ENCODE assay signal across 8 cellular contexts in the genomic region with DNA sequence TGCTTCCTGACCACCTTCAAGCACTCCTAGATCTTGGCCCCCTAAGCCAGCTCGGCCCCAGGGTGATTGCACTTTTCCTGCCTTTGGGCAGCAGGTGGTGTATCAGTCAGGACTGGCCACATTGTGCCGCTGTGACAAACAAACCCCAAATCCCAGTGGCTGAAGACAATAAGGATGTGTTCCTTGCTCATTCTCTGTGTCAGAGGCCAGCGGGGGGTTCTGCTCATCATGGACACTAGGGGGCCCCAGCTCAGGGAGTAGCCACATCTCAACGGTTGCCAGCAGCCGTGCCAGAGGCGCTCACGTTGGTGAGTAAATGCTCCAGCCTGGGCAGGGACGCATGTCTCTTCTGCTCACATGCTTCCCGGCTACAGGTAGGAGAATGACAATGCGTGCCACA.
DNase-seq lines count a peak whose midpoint lies in the region; ATAC-seq and TF ChIP-seq lines count a peak whose summit lies in the region.

No MANE protein-coding gene starts in this region.

- H3K27ac Mint-ChIP-seq in activated naive CD4-positive, alpha-beta T cell treated with anti-CD3 and anti-CD28 coated beads, Interleukin-2, amount 10 ng/mL, durations not matched to agents 7 days and 5 days = no peak overlapping the region
- H3K27ac Mint-ChIP-seq in stimulated activated memory B cell treated with anti-CD40 and anti-IgM and Interleukin-4, amounts not matched to agents 10 μg/mL and 1 μg/mL and 100 μg/mL, for 72 hours = no peak overlapping the region

- H3K4ac ChIP-seq in neuronal stem cell (ENCODE audit: low read length) = no peak overlapping the region

- no peaks in the 10 kb centered on the region for H3K9me3 Mint-ChIP-seq in activated naive CD4-positive, alpha-beta T cell treated with anti-CD3 and anti-CD28 coated beads, Interleukin-2, amount 10 ng/mL, durations not matched to agents 7 days and 5 days
- H3K9me3 Mint-ChIP-seq in stimulated activated memory B cell treated with anti-CD40 and anti-IgM and Interleukin-4, amounts not matched to agents 10 μg/mL and 1 μg/mL and 100 μg/mL, for 72 hours = no peaks in the 10 kb centered on the region

- H2BK5ac ChIP-seq in neuronal stem cell (ENCODE audit: low read length) = no peak overlapping the region

- H3K9ac ChIP-seq in neuronal stem cell (ENCODE audit: low read depth, low read length, poor library complexity) = peak overlapping the region; percentile 18

- H3K27me3 ChIP-seq in neuronal stem cell (ENCODE audit: control insufficient read depth in 3 of 3, insufficient read depth in 3 of 3, low read depth in 1 of 3, low read length in 3 of 3) = peaks cover 0 to 3% (median 0%) of the 10 kb centered on the region in 3 experiments

- WGBS in neuronal stem cell (ENCODE audit: extremely low coverage in 2 of 2, insufficient read length in 2 of 2, insufficient replicate concordance in 1 of 2), 2 donors = no CpG with 5 or more reads among the region's 10 CpGs

- peaks cover 38% of the 10 kb centered on the region for H3K27me3 Mint-ChIP-seq in activated naive CD4-positive, alpha-beta T cell treated with anti-CD3 and anti-CD28 coated beads, Interleukin-2, amount 10 ng/mL, durations not matched to agents 7 days and 5 days
- H3K27me3 Mint-ChIP-seq in stimulated activated memory B cell treated with anti-CD40 and anti-IgM and Interleukin-4, amounts not matched to agents 10 μg/mL and 1 μg/mL and 100 μg/mL, for 72 hours = peaks cover 22% of the 10 kb centered on the region

- TF ChIP-seq POLR2A in NB4 (IDR thresholded peaks at IDR 0.05; ENCODE audit: extremely low read depth, insufficient read length) = no peak

- no peak overlapping the region for H3K27ac ChIP-seq in neuronal stem cell (replicated peaks; ENCODE audit: low read length)

- H2BK15ac ChIP-seq in neuronal stem cell (ENCODE audit: low read length) = no peak overlapping the region

- no peak overlapping the region for H3K18ac ChIP-seq in neuronal stem cell (ENCODE audit: low read length)

- no peak overlapping the region for H2BK120ac ChIP-seq in neuronal stem cell (ENCODE audit: low read depth, low read length)

- H2BK12ac ChIP-seq in neuronal stem cell (ENCODE audit: low read length) = no peak overlapping the region

- DNase-seq in DMS 273 (lab: John Stamatoyannopoulos, UW; ENCODE audit: unreplicated experiment) (peak; percentile 53), DMS 273 treated with DMSO at 0.1 percent for 48 hours (lab: John Stamatoyannopoulos, UW) (no peak), NB4 (ENCODE audit: low read depth) (peak; percentile 65), neuronal stem cell (ENCODE audit: low spot score) (no peak), amygdala (lab: John Stamatoyannopoulos, UW) (no peak), SW 1271 (lab: John Stamatoyannopoulos, UW) (no peak)
- peak; percentile 49 for DNase-seq in activated naive CD4-positive, alpha-beta T cell treated with anti-CD3 and anti-CD28 coated beads, Interleukin-2, amount 10 ng/mL, durations not matched to agents 7 days and 5 days

- no peaks in the 10 kb centered on the region for H3K9me3 ChIP-seq in neuronal stem cell (replicated peaks in 1 of 2; ENCODE audit: control insufficient read depth in 2 of 2, insufficient read depth in 1 of 2, low read depth in 1 of 2, low read length in 2 of 2)

- no peak overlapping the region for H2AFZ ChIP-seq in neuronal stem cell (ENCODE audit: low read length)

- H2AK5ac ChIP-seq in neuronal stem cell (ENCODE audit: low read depth, low read length) = peak overlapping the region; percentile 8

- H3K36me3 Mint-ChIP-seq in activated naive CD4-positive, alpha-beta T cell treated with anti-CD3 and anti-CD28 coated beads, Interleukin-2, amount 10 ng/mL, durations not matched to agents 7 days and 5 days = no peaks in the 10 kb centered on the region
- no peaks in the 10 kb centered on the region for H3K36me3 Mint-ChIP-seq in stimulated activated memory B cell treated with anti-CD40 and anti-IgM and Interleukin-4, amounts not matched to agents 10 μg/mL and 1 μg/mL and 100 μg/mL, for 72 hours

- H3K36me3 ChIP-seq in neuronal stem cell (replicated peaks in 1 of 2; ENCODE audit: control insufficient read depth in 2 of 2, insufficient read depth in 2 of 2, low read length in 2 of 2) = no peaks in the 10 kb centered on the region

- H3K4me3 Mint-ChIP-seq in activated naive CD4-positive, alpha-beta T cell treated with anti-CD3 and anti-CD28 coated beads, Interleukin-2, amount 10 ng/mL, durations not matched to agents 7 days and 5 days = no peak overlapping the region
- no peak overlapping the region for H3K4me3 Mint-ChIP-seq in stimulated activated memory B cell treated with anti-CD40 and anti-IgM and Interleukin-4, amounts not matched to agents 10 μg/mL and 1 μg/mL and 100 μg/mL, for 72 hours

- H4K8ac ChIP-seq in neuronal stem cell (ENCODE audit: low read depth, low read length) = no peak overlapping the region

- no peak overlapping the region for H3K14ac ChIP-seq in neuronal stem cell (ENCODE audit: low read length)

- H3K4me3 ChIP-seq in NB4 (ENCODE audit: low read depth, low read length) = no peak overlapping the region
- no peak overlapping the region for H3K4me3 ChIP-seq in neuronal stem cell (ENCODE audit: low read length in 2 of 2)

- H3K4me1 ChIP-seq in neuronal stem cell (ENCODE audit: control insufficient read depth in 2 of 2, insufficient read depth in 1 of 2, low read depth in 1 of 2, low read length in 2 of 2) = peaks cover 7 to 18% of the 10 kb centered on the region in 2 donors

- ATAC-seq in stimulated activated memory B cell treated with anti-CD40 and anti-IgM and Interleukin-4, amounts not matched to agents 10 μg/mL and 1 μg/mL and 100 μg/mL, for 72 hours = no peak

- CTCF ChIA-PET in activated naive CD4-positive, alpha-beta T cell treated with anti-CD3 and anti-CD28 coated beads, Interleukin-2, amount 10 ng/mL, durations not matched to agents 7 days and 5 days (lab: Charles Lee) = interaction anchor here (0.9 to 7.1 kb wide), 6 partner anchors 12 to 279 kb away, joined by 3 to 173 read pairs (median 4); no protein-coding TSS in a partner anchor

- H3K79me1 ChIP-seq in neuronal stem cell (ENCODE audit: low read depth, low read length) = no peaks in the 10 kb centered on the region

- no peak overlapping the region for H4K91ac ChIP-seq in neuronal stem cell (ENCODE audit: low read depth, low read length, poor library complexity)

- no peak overlapping the region for H3K4me2 ChIP-seq in neuronal stem cell (ENCODE audit: insufficient read depth, low read length, poor library complexity, severe bottlenecking)

- TF ChIP-seq CTCF in NB4 (IDR thresholded peaks at IDR 0.05; ENCODE audit: low read depth, low read length) = peak; percentile 63

- H3K23ac ChIP-seq in neuronal stem cell (ENCODE audit: low read depth, low read length, poor library complexity) = peak overlapping the region; percentile 16

- no peaks in the 10 kb centered on the region for H3K4me1 Mint-ChIP-seq in activated naive CD4-positive, alpha-beta T cell treated with anti-CD3 and anti-CD28 coated beads, Interleukin-2, amount 10 ng/mL, durations not matched to agents 7 days and 5 days
- no peaks in the 10 kb centered on the region for H3K4me1 Mint-ChIP-seq in stimulated activated memory B cell treated with anti-CD40 and anti-IgM and Interleukin-4, amounts not matched to agents 10 μg/mL and 1 μg/mL and 100 μg/mL, for 72 hours

Comparison
In these comparisons a context has a peak if more than half of its experiments do, and no peak if none do; other contexts are left out.
1. DNase-seq: peak in DMS 273 (single experiment), NB4 (single experiment) and activated naive CD4-positive, alpha-beta T cell treated with anti-CD3 and anti-CD28 coated beads, Interleukin-2, amount 10 ng/mL, durations not matched to agents 7 days and 5 days (single experiment); none in DMS 273 treated with DMSO at 0.1 percent for 48 hours (single experiment), neuronal stem cell (single experiment), amygdala (0 of 56) and SW 1271 (0 of 2).